In the genomic region with DNA sequence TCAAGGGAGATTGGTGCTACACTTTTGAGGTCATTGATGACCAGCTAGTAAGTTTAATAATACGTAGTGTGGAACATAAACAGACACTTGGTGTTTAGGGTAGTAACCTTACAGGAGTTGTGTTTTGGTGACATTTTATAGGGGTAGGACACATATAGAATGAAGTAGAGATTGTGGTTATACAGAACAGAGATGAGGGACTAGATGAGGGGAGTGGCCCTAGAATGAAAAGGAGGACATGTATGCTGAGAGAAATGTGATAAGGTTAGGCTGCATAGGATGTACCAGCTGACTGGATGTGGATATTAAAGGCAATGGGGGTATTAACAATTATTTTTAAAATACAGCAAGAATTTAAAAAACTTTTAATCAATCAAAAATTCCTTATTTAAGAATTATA, we compare ENCODE assay signal across 11 cellular contexts. TPM values are rescaled to one million over a fixed set of nuclear protein-coding genes. Genes with fewer than 3 reads are reported as not detected.
DNase-seq lines count a peak whose midpoint lies in the region; ATAC-seq and TF ChIP-seq lines count a peak whose summit lies in the region.
"Had no signal": no experiment of that assay in that cellular context is flagged by ENCODE, and none has a peak within 500 bp of the region (broad histone marks: within the 10 kb centered on the region; RNA-seq: fewer than 3 reads in every experiment).

No MANE protein-coding gene starts in this region.

- 82 to 84% methylated on average over 1 of the region's 1 CpG for WGBS in heart right ventricle, 2 donors
- WGBS in right lobe of liver (ENCODE audit: insufficient coverage, low coverage, low lambda C conversion rate, missing lambda C conversion rate): 91% methylated on average over 1 of the region's 1 CpG
- WGBS in aorta, 2 donors: 21 to 26% methylated on average over 1 of the region's 1 CpG
- WGBS in mesenchymal stem cell: 85% methylated on average over 1 of the region's 1 CpG

- H3K36me3 Mint-ChIP-seq in activated CD4-positive, alpha-beta memory T cell treated with anti-CD3 and anti-CD28 coated beads for 36 hours: peaks cover 11% of the 10 kb centered on the region

- H3K23ac ChIP-seq in mesenchymal stem cell (ENCODE audit: low read length in 2 of 2): no peak overlapping the region

- no peak overlapping the region for H2BK5ac ChIP-seq in mesenchymal stem cell (ENCODE audit: low read depth, low read length, poor library complexity, severe bottlenecking)

- POLR2A ChIA-PET in activated CD4-positive, alpha-beta memory T cell treated with anti-CD3 and anti-CD28 coated beads for 36 hours (lab: Charles Lee): interaction anchor here (0.8 to 10.7 kb wide), 7 partner anchors 6 to 83 kb away, joined by 3 to 109 read pairs (median 3); a partner anchor contains a TSS

- peaks cover 70% of the 10 kb centered on the region for H3K4me1 Mint-ChIP-seq in activated CD4-positive, alpha-beta memory T cell treated with anti-CD3 and anti-CD28 coated beads for 36 hours (ENCODE audit: low read depth)

- no peak overlapping the region for H2BK15ac ChIP-seq in mesenchymal stem cell (ENCODE audit: low read depth, poor library complexity, severe bottlenecking)

- H3K4me3 Mint-ChIP-seq in activated CD4-positive, alpha-beta memory T cell treated with anti-CD3 and anti-CD28 coated beads for 36 hours: peak overlapping the region; percentile 18
- H3K4me3 Mint-ChIP-seq: H9 had no signal

- H4K91ac ChIP-seq in mesenchymal stem cell (ENCODE audit: low read length): no peak overlapping the region

- H3K27ac Mint-ChIP-seq in activated CD4-positive, alpha-beta memory T cell treated with anti-CD3 and anti-CD28 coated beads for 36 hours: peak overlapping the region; percentile 73

- TF ChIP-seq CTCF in heart right ventricle (IDR thresholded peaks at IDR 0.05): no peak
- TF ChIP-seq CTCF in right lobe of liver (IDR thresholded peaks at IDR 0.05): no peak
- no peak for TF ChIP-seq CTCF in omental fat pad (IDR thresholded peaks at IDR 0.05)

- H3K4ac ChIP-seq in mesenchymal stem cell (ENCODE audit: low read depth in 1 of 2, low read length in 2 of 2): no peak overlapping the region

- H3K9me3 ChIP-seq in heart right ventricle (no peaks in the 10 kb centered on the region), right lobe of liver (no peaks in the 10 kb centered on the region), aorta (ENCODE audit: control insufficient read depth, low read length) (no peaks in the 10 kb centered on the region), mesenchymal stem cell (ENCODE audit: control insufficient read depth, low read length) (no peaks in the 10 kb centered on the region)

- H2BK120ac ChIP-seq in mesenchymal stem cell (ENCODE audit: low read depth, low read length): no peak overlapping the region

- H3K27me3 ChIP-seq in heart right ventricle: no peaks in the 10 kb centered on the region
- no peaks in the 10 kb centered on the region for H3K27me3 ChIP-seq in right lobe of liver
- H3K27me3 ChIP-seq in aorta (ENCODE audit: control insufficient read depth in 1 of 2, insufficient read depth in 2 of 2, low read length in 1 of 2): no peaks in the 10 kb centered on the region
- no peaks in the 10 kb centered on the region for H3K27me3 ChIP-seq in mesenchymal stem cell (ENCODE audit: control insufficient read depth in 1 of 2, insufficient read depth in 1 of 2, low read length in 2 of 2)

- intact Hi-C loops in heart right ventricle (cut with DNase I): loop anchor here in 4 of 10 donors (2.0 to 10.0 kb wide), 2 partner anchors 128 to 154 kb away; no protein-coding TSS in a partner anchor
- intact Hi-C loops in cardiac septum (cut with DNase I): no loop called here
- intact Hi-C loops in activated CD4-positive, alpha-beta memory T cell treated with anti-CD3 and anti-CD28 coated beads for 36 hours (cut with micrococcal nuclease): no loop called here
- intact Hi-C loops in right lobe of liver (cut with DNase I): no loop called here
- intact Hi-C loops in aorta (cut with DNase I): loop anchor here (10.0 kb wide), 2 partner anchors 48 to 168 kb away; no protein-coding TSS in a partner anchor

- H3K36me3 ChIP-seq in heart right ventricle: peaks cover 0 to 4% (median 0%) of the 10 kb centered on the region in 9 donors
- no peaks in the 10 kb centered on the region for H3K36me3 ChIP-seq in right lobe of liver
- no peaks in the 10 kb centered on the region for H3K36me3 ChIP-seq in aorta (ENCODE audit: control insufficient read depth in 1 of 2, insufficient read depth in 2 of 2, low read length in 1 of 2)
- H3K36me3 ChIP-seq in mesenchymal stem cell (ENCODE audit: control insufficient read depth in 1 of 2, insufficient read depth in 2 of 2, low read depth in 1 of 2, low read length in 2 of 2): no peaks in the 10 kb centered on the region

- H4K8ac ChIP-seq in mesenchymal stem cell (ENCODE audit: low read length): no peak overlapping the region

- H3K14ac ChIP-seq in mesenchymal stem cell (ENCODE audit: low read length in 2 of 2): no peak overlapping the region

- H2BK12ac ChIP-seq in mesenchymal stem cell (ENCODE audit: low read length in 2 of 2): no peak overlapping the region

- H3K27ac ChIP-seq in heart right ventricle: peak overlapping the region in 9 of 10 donors; percentile 9 to 75 (median 57)
- H3K27ac ChIP-seq in right lobe of liver: peak overlapping the region in 1 of 3 donors; percentile 9
- peak overlapping the region in 1 of 2 donors; percentile 67 for H3K27ac ChIP-seq in aorta (ENCODE audit: low read depth in 1 of 2, low read length in 2 of 2)
- no peak overlapping the region for H3K27ac ChIP-seq in mesenchymal stem cell (ENCODE audit: low read length, poor library complexity, severe bottlenecking)

- H3K4me1 ChIP-seq in heart right ventricle (peaks cover 0 to 100% (median 95%) of the 10 kb centered on the region in 9 donors), right lobe of liver (peaks cover 0 to 44% (median 13%) of the 10 kb centered on the region in 4 donors), aorta (ENCODE audit: control insufficient read depth in 1 of 2, insufficient read depth in 2 of 2, low read length in 2 of 2) (peaks cover 5 to 6% of the 10 kb centered on the region in 2 donors), mesenchymal stem cell (ENCODE audit: control insufficient read depth, insufficient read depth, low read depth, low read length) (no peaks in the 10 kb centered on the region)

- no peak overlapping the region for H3K4me3 ChIP-seq in heart right ventricle
- no peak overlapping the region for H3K4me3 ChIP-seq in right lobe of liver
- peak overlapping the region; percentile 26 to 54 for H3K4me3 ChIP-seq in aorta (ENCODE audit: low read length in 2 of 2)
- no peak overlapping the region for H3K4me3 ChIP-seq in mesenchymal stem cell (ENCODE audit: insufficient read depth in 1 of 2, low read depth in 1 of 2, low read length in 2 of 2)

- H3K9ac ChIP-seq in mesenchymal stem cell (ENCODE audit: low read length): no peak overlapping the region

- no peak overlapping the region for H2AK5ac ChIP-seq in mesenchymal stem cell (ENCODE audit: low read length, severe bottlenecking)

- CTCF ChIA-PET in activated CD4-positive, alpha-beta memory T cell treated with anti-CD3 and anti-CD28 coated beads for 36 hours (lab: Charles Lee): interaction anchor here (0.6 to 1.4 kb wide), 4 partner anchors 7 to 205 kb away, joined by 3 to 5 read pairs (median 4); no protein-coding TSS in a partner anchor

- H3K18ac ChIP-seq in mesenchymal stem cell (ENCODE audit: low read depth in 1 of 2, low read length in 2 of 2): no peak overlapping the region

- no peaks in the 10 kb centered on the region for H3K79me1 ChIP-seq in mesenchymal stem cell (replicated peaks; ENCODE audit: low read length, poor library complexity, severe bottlenecking)

- H3K9me3 Mint-ChIP-seq in activated CD4-positive, alpha-beta memory T cell treated with anti-CD3 and anti-CD28 coated beads for 36 hours: no peaks in the 10 kb centered on the region
- H3K9me3 Mint-ChIP-seq: H9 had no signal

- H3K27me3 Mint-ChIP-seq in activated CD4-positive, alpha-beta memory T cell treated with anti-CD3 and anti-CD28 coated beads for 36 hours: no peaks in the 10 kb centered on the region

- DNase-seq in heart right ventricle: no peak
- DNase-seq in cardiac septum (ENCODE audit: low spot score): no peak
- no peak for DNase-seq in activated CD4-positive, alpha-beta memory T cell treated with anti-CD3 and anti-CD28 coated beads for 36 hours
- DNase-seq in right lobe of liver: no peak
- DNase-seq in aorta: no peak
- DNase-seq in mesenchymal stem cell: no peak
- DNase-seq in NCI-H2227 (lab: John Stamatoyannopoulos, UW; ENCODE audit: unreplicated experiment): no peak
- DNase-seq in omental fat pad (ENCODE audit: low spot score): no peak
- DNase-seq: H9, NCI-H510A treated with DMSO at 0.1 percent for 48 hours, retina had no signal

- no peak overlapping the region for H2AFZ ChIP-seq in mesenchymal stem cell (ENCODE audit: low read depth, low read length)

- H3K4me2 ChIP-seq in mesenchymal stem cell (ENCODE audit: low read length, poor library complexity, severe bottlenecking): no peak overlapping the region

- no peak for ATAC-seq in heart right ventricle
- ATAC-seq in right lobe of liver: peak in 3 of 4 donors; percentile 14 to 23 (median 15)
- ATAC-seq in aorta (ENCODE audit: low FRiP score): no peak
- no peak for ATAC-seq in omental fat pad (ENCODE audit: low FRiP score)

- no peak for TF ChIP-seq POLR2A in right lobe of liver (IDR thresholded peaks at IDR 0.05)

RNA-seq across cellular contexts. Expression of a gene that starts 8.0 kb away (rescaled TPM):
- total RNA-seq in heart right ventricle (100 to 1,000 TPM; 173 to 236 (median 190) TPM), cardiac septum (178 TPM), right lobe of liver (10 to 100 TPM; 49.9 to 89.6 (median 63.2) TPM), aorta (100 to 1,000 TPM; 485 to 689 TPM), omental fat pad (100 to 1,000 TPM; 346 to 530 (median 397) TPM)
- polyA plus RNA-seq in heart right ventricle (10 to 100 TPM; 33.1 to 55.9 TPM), aorta (100 to 1,000 TPM; 141 to 182 TPM)
- 100 to 1,000 TPM; 290 to 302 TPM for total RNA-seq in activated CD4-positive, alpha-beta memory T cell treated with anti-CD3 and anti-CD28 coated beads for 36 hours
- polyA plus RNA-seq in mesenchymal stem cell (2013, experiment 1 of 2): 85.7 TPM
- 85.2 TPM for polyA plus RNA-seq in mesenchymal stem cell (2013, experiment 2 of 2)

Comparison
In these comparisons a context has a peak if more than half of its experiments do, and no peak if none do; other contexts are left out.
1. ATAC-seq: peak in right lobe of liver (3 of 4); none in heart right ventricle (0 of 8), aorta (single experiment) and omental fat pad (single experiment).
2. H3K4me3 ChIP-seq: peak in aorta (2 of 2); none in heart right ventricle (0 of 10), right lobe of liver (0 of 3) and mesenchymal stem cell (0 of 2).
3. intact Hi-C loops: an anchor here in aorta (10.0 kb wide); none called in cardiac septum, activated CD4-positive, alpha-beta memory T cell treated with anti-CD3 and anti-CD28 coated beads for 36 hours and right lobe of liver.